1 cellular context compared by ENCODE assay signal in genomic region chr4:87188063-87188462, GRCh38.
A peak's percentile ranks its signal among the peaks of the same experiment; 100 is the strongest.
TF ChIP-seq lines count a peak whose summit lies in the region.

No MANE protein-coding gene starts in this region.

TF ChIP-seq in HEK293, 187 proteins besides CTCF, POLR2A, EP300 and RAD21 (continued from another document and continues in another):
- TF ChIP-seq ZSCAN18 (tag by site-specific recombination; IDR thresholded peaks at IDR 0.05), result no peak
- 0 out of 2 replicates have a peak, but pooled peaks have one; percentile 22 for TF ChIP-seq OVOL3 (tag by site-specific recombination; IDR thresholded peaks at IDR 0.05)
- no peak for TF ChIP-seq ZNF426 (tag by site-specific recombination; IDR thresholded peaks at IDR 0.05)
- TF ChIP-seq KLF10 (tag by site-specific recombination; IDR thresholded peaks at IDR 0.05), result peak; percentile 59; the same call in 1 of the 2 replicates
- TF ChIP-seq ZNF623 (tag by site-specific recombination; IDR thresholded peaks at IDR 0.05), result no peak
- TF ChIP-seq ZNF366 (tag by site-specific recombination; conservative IDR thresholded peaks at IDR 0.05), result peak; percentile 67
- no peak for TF ChIP-seq ZBTB20 (tag by site-specific recombination; IDR thresholded peaks at IDR 0.05)
- TF ChIP-seq ZBTB17 (tag by site-specific recombination; IDR thresholded peaks at IDR 0.05), result 0 out of 2 replicates have a peak, but pooled peaks have one; percentile 15
- no peak for TF ChIP-seq ZNF24 (tag by site-specific recombination; IDR thresholded peaks at IDR 0.05)
- TF ChIP-seq ZNF174 (tag by site-specific recombination; IDR thresholded peaks at IDR 0.05), result no peak
- TF ChIP-seq ZNF521 (tag by site-specific recombination; IDR thresholded peaks at IDR 0.05), result no peak
- 0 out of 2 replicates have a peak, but pooled peaks have one; percentile 29 for TF ChIP-seq PRDM10 (tag by site-specific recombination; IDR thresholded peaks at IDR 0.05)
- no peak for TF ChIP-seq ZBTB1 (tag by site-specific recombination; IDR thresholded peaks at IDR 0.05)
- no peak for TF ChIP-seq ZNF639 (tag by site-specific recombination; IDR thresholded peaks at IDR 0.05)
- TF ChIP-seq ZNF670 (tag by site-specific recombination; IDR thresholded peaks at IDR 0.05; ENCODE audit: low read depth), result no peak
- TF ChIP-seq KLF7 (tag by site-specific recombination; IDR thresholded peaks at IDR 0.05; ENCODE audit: borderline replicate concordance), result no peak
- peak; percentile 70 for TF ChIP-seq ZEB2 (tag by site-specific recombination; IDR thresholded peaks at IDR 0.05)
- no peak for TF ChIP-seq BCL6B (tag by site-specific recombination; IDR thresholded peaks at IDR 0.05)
- no peak for TF ChIP-seq ZNF830 (tag by site-specific recombination; IDR thresholded peaks at IDR 0.05; ENCODE audit: low read depth)
- no peak for TF ChIP-seq ZNF157 (tag by site-specific recombination; IDR thresholded peaks at IDR 0.05)
- no peak for TF ChIP-seq SP7 (tag by site-specific recombination; IDR thresholded peaks at IDR 0.05)
- no peak for TF ChIP-seq ZFP69B (tag by site-specific recombination; IDR thresholded peaks at IDR 0.05)
- no peak for TF ChIP-seq ZNF302 (tag by site-specific recombination; IDR thresholded peaks at IDR 0.05; ENCODE audit: low read depth)
- no peak for TF ChIP-seq KLF16 (tag by site-specific recombination; IDR thresholded peaks at IDR 0.05)
- TF ChIP-seq BCL11B (tag by site-specific recombination; IDR thresholded peaks at IDR 0.05; ENCODE audit: low read depth), result no peak
- peak; percentile 48; the same call in 1 of the 2 replicates for TF ChIP-seq OSR2 (tag by site-specific recombination; IDR thresholded peaks at IDR 0.05)
- TF ChIP-seq IKZF3 (tag by site-specific recombination; IDR thresholded peaks at IDR 0.05), result peak; percentile 40; the same call in 1 of the 2 replicates
- TF ChIP-seq ZNF792 (tag by site-specific recombination; IDR thresholded peaks at IDR 0.05), result no peak
- TF ChIP-seq ZNF239 (tag by site-specific recombination; IDR thresholded peaks at IDR 0.05), result no peak
- TF ChIP-seq ZNF114 (tag by site-specific recombination; IDR thresholded peaks at IDR 0.05), result no peak
- no peak for TF ChIP-seq ZNF214 (tag by site-specific recombination; IDR thresholded peaks at IDR 0.05; ENCODE audit: borderline replicate concordance)
- TF ChIP-seq ZNF843 (tag by site-specific recombination; IDR thresholded peaks at IDR 0.05), result peak; percentile 68; the same call in 1 of the 2 replicates
- TF ChIP-seq ZNF19 (tag by site-specific recombination; IDR thresholded peaks at IDR 0.05; ENCODE audit: low read depth), result no peak
- TF ChIP-seq ZNF324 (tag by site-specific recombination; IDR thresholded peaks at IDR 0.05), result no peak
- TF ChIP-seq SETDB1 (IDR thresholded peaks at IDR 0.05; ENCODE audit: insufficient read length, low read length), result no peak
- TF ChIP-seq ZNF132 (tag by site-specific recombination; IDR thresholded peaks at IDR 0.05; ENCODE audit: borderline replicate concordance), result no peak
- TF ChIP-seq GFI1B (tag by site-specific recombination; IDR thresholded peaks at IDR 0.05), result no peak
- TF ChIP-seq ELK4 (IDR thresholded peaks at IDR 0.05; ENCODE audit: borderline replicate concordance, low read depth, low read length), result no peak
- no peak; the same call in 1 of the 2 replicates for TF ChIP-seq ZNF394 (tag by site-specific recombination; IDR thresholded peaks at IDR 0.05; ENCODE audit: borderline replicate concordance)
- TF ChIP-seq BCL11A (tag by site-specific recombination; IDR thresholded peaks at IDR 0.05; ENCODE audit: low read depth), result peak; percentile 30; the same call in 1 of the 2 replicates
- peak; percentile 53; the same call in 1 of the 2 replicates for TF ChIP-seq TSHZ1 (tag by site-specific recombination; IDR thresholded peaks at IDR 0.05; ENCODE audit: borderline replicate concordance)
- no peak for TF ChIP-seq ZNF558 (tag by site-specific recombination; IDR thresholded peaks at IDR 0.05)
- no peak for TF ChIP-seq RBAK (tag by site-specific recombination; IDR thresholded peaks at IDR 0.05)
- no peak for TF ChIP-seq MEIS1 (CRISPR knock-in tag; IDR thresholded peaks at IDR 0.05; ENCODE audit: borderline replicate concordance)
- TF ChIP-seq ZNF530 (tag by site-specific recombination; IDR thresholded peaks at IDR 0.05; ENCODE audit: low read depth), result no peak
- no peak for TF ChIP-seq ZBTB11 (tag by site-specific recombination; conservative IDR thresholded peaks at IDR 0.05; ENCODE audit: low read depth)
- no peak for TF ChIP-seq ZNF571 (tag by site-specific recombination; IDR thresholded peaks at IDR 0.05)
- no peak for TF ChIP-seq ZNF76 (tag by site-specific recombination; IDR thresholded peaks at IDR 0.05; ENCODE audit: borderline replicate concordance, low read depth)
- no peak for TF ChIP-seq ZNF473 (tag by site-specific recombination; IDR thresholded peaks at IDR 0.05)
- no peak for TF ChIP-seq KLF1 (tag by site-specific recombination; IDR thresholded peaks at IDR 0.05)
- TF ChIP-seq ZNF211 (tag by site-specific recombination; IDR thresholded peaks at IDR 0.05; ENCODE audit: low read depth), result no peak
- TF ChIP-seq MZF1 (tag by site-specific recombination; IDR thresholded peaks at IDR 0.05; ENCODE audit: borderline replicate concordance), result no peak
- no peak for TF ChIP-seq ATF2 (tag by site-specific recombination; IDR thresholded peaks at IDR 0.05; ENCODE audit: low read depth)
